In the genomic region with DNA sequence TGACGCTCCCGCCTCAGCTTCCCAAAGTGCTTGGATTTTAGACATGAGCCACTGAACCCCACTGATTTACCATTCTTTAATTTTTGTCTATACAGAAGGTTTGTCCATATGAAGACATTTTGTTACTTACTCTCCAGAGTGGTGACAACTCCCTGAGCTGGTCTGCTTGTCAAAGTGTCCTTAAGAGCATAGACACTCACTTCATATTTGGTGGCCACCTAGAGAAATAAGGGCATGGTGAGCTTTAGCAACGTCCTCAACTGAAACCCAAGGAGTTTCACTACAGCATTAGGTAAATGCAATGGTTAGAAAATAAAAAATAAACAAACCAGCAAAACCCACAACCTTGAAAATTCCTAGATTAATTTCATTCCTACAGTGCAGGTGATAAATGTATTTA, we compare ENCODE assay signal across 28 cellular contexts.
"Had no signal": no experiment of that assay in that cellular context is flagged by ENCODE, and none has a peak within 500 bp of the region (broad histone marks: within the 10 kb centered on the region; RNA-seq: fewer than 3 reads in every experiment).

No MANE protein-coding gene starts in this region.

- H3K4me1 ChIP-seq: ascending aorta, colonic mucosa, esophagus squamous epithelium had no signal

- H3K27me3 Mint-ChIP-seq: activated CD4-positive, alpha-beta memory T cell treated with anti-CD3 and anti-CD28 coated beads for 36 hours; activated CD4-positive, alpha-beta T cell treated with anti-CD3 and anti-CD28 coated beads for 36 hours; activated CD4-positive, alpha-beta T cell treated with anti-CD3 and anti-CD28 coated beads, Interleukin-2, amount 10 ng/mL, durations not matched to agents 24 days and 14 days; activated CD8-positive, alpha-beta memory T cell treated with anti-CD3 and anti-CD28 coated beads, Interleukin-2, amount 10 ng/mL, durations not matched to agents 7 days and 5 days; activated naive CD4-positive, alpha-beta T cell treated with anti-CD3 and anti-CD28 coated beads, Interleukin-2, amount 10 ng/mL, durations not matched to agents 7 days and 5 days; activated naive CD8-positive, alpha-beta T cell treated with anti-CD3 and anti-CD28 coated beads, Interleukin-2, amount 10 ng/mL, durations not matched to agents 7 days and 5 days had no signal

- H3K27ac Mint-ChIP-seq: activated CD4-positive, alpha-beta memory T cell treated with anti-CD3 and anti-CD28 coated beads for 36 hours; activated CD4-positive, alpha-beta T cell treated with anti-CD3 and anti-CD28 coated beads for 36 hours; activated CD4-positive, alpha-beta T cell treated with anti-CD3 and anti-CD28 coated beads, Interleukin-2, amount 10 ng/mL, durations not matched to agents 24 days and 14 days; activated CD8-positive, alpha-beta memory T cell treated with anti-CD3 and anti-CD28 coated beads, Interleukin-2, amount 10 ng/mL, durations not matched to agents 7 days and 5 days; activated CD8-positive, alpha-beta T cell treated with anti-CD3 and anti-CD28 coated beads, Interleukin-2, amount 10 ng/mL, durations not matched to agents 7 days and 5 days; activated naive CD4-positive, alpha-beta T cell treated with anti-CD3 and anti-CD28 coated beads, Interleukin-2, amount 10 ng/mL, durations not matched to agents 7 days and 5 days; activated naive CD4-positive, alpha-beta T cell treated with anti-CD3 and anti-CD28 coated beads, Interleukin-2, amount 50 U/mL, for 72 hours; activated naive CD8-positive, alpha-beta T cell treated with anti-CD3 and anti-CD28 coated beads, Interleukin-2, amount 10 ng/mL, durations not matched to agents 7 days and 5 days; activated T-helper 1 cell treated with anti-CD3 and anti-CD28 coated beads, Interleukin-12 subunit alpha, Interleukin-12 subunit beta, Interleukin-2, Interleukin-4 antibody, amounts not matched to agents 30 ng/mL and 10 ng/mL and 1 ng/mL, durations not matched to agents 14 hours and 24 hours and 36 hours; activated T-helper 2 cell treated with anti-CD3 and anti-CD28 coated beads, Interferon-gamma antibody, Interleukin-2, Interleukin-4, amounts not matched to agents 10 μg/mL and 5 μg/mL and 100 μg/mL, durations not matched to agents 14 hours and 24 hours and 36 hours had no signal

- H3K27ac ChIP-seq: ascending aorta, colonic mucosa, epithelial cell of prostate, esophagus squamous epithelium had no signal

- DNase-seq: activated CD4-positive, alpha-beta memory T cell treated with anti-CD3 and anti-CD28 coated beads for 36 hours; activated CD4-positive, alpha-beta T cell treated with anti-CD3 and anti-CD28 coated beads for 36 hours; activated CD4-positive, alpha-beta T cell treated with anti-CD3 and anti-CD28 coated beads, Interleukin-2, amount 10 ng/mL, durations not matched to agents 24 days and 14 days; activated CD4-positive, CD25-positive, alpha-beta regulatory T cell; activated CD4-positive, CD25-positive, alpha-beta regulatory T cell treated with anti-CD3 and anti-CD28 coated beads, Interleukin-2, amount 50 U/mL, for 72 hours; activated CD8-positive, alpha-beta memory T cell treated with anti-CD3 and anti-CD28 coated beads, Interleukin-2, amount 10 ng/mL, durations not matched to agents 7 days and 5 days; activated CD8-positive, alpha-beta memory T cell treated with anti-CD3 and anti-CD28 coated beads, Interleukin-2, amount 50 U/mL, for 4 hours; activated CD8-positive, alpha-beta T cell treated with anti-CD3 and anti-CD28 coated beads, Interleukin-2, amount 10 ng/mL, durations not matched to agents 7 days and 5 days; activated gamma-delta T cell; activated naive CD4-positive, alpha-beta T cell; activated naive CD4-positive, alpha-beta T cell treated with anti-CD3 and anti-CD28 coated beads, Interleukin-2, amount 10 ng/mL, durations not matched to agents 7 days and 5 days; activated naive CD8-positive, alpha-beta T cell treated with anti-CD3 and anti-CD28 coated beads, Interleukin-2, amount 10 ng/mL, durations not matched to agents 7 days and 5 days; activated T-cell treated with anti-CD3 and anti-CD28 coated beads, Interleukin-2, amount 50 U/mL, for 1 hour; activated T-cell treated with anti-CD3 and anti-CD28 coated beads, Interleukin-2, amount 50 U/mL, for 48 hours; caudate nucleus; colonic mucosa; effector CD8-positive, alpha-beta T cell; esophagus squamous epithelium; foreskin melanocyte; T-helper 2 cell had no signal

- H3K27me3 ChIP-seq: ascending aorta, colonic mucosa, esophagus squamous epithelium, gastroesophageal sphincter had no signal

- H3K36me3 ChIP-seq: colonic mucosa had no signal

- H3K4me3 Mint-ChIP-seq: activated CD4-positive, alpha-beta memory T cell treated with anti-CD3 and anti-CD28 coated beads for 36 hours; activated CD4-positive, alpha-beta T cell treated with anti-CD3 and anti-CD28 coated beads for 36 hours; activated CD4-positive, alpha-beta T cell treated with anti-CD3 and anti-CD28 coated beads, Interleukin-2, amount 10 ng/mL, durations not matched to agents 24 days and 14 days; activated CD8-positive, alpha-beta memory T cell treated with anti-CD3 and anti-CD28 coated beads, Interleukin-2, amount 10 ng/mL, durations not matched to agents 7 days and 5 days; activated CD8-positive, alpha-beta T cell treated with anti-CD3 and anti-CD28 coated beads, Interleukin-2, amount 10 ng/mL, durations not matched to agents 7 days and 5 days; activated naive CD4-positive, alpha-beta T cell treated with anti-CD3 and anti-CD28 coated beads, Interleukin-2, amount 10 ng/mL, durations not matched to agents 7 days and 5 days; activated naive CD8-positive, alpha-beta T cell treated with anti-CD3 and anti-CD28 coated beads, Interleukin-2, amount 10 ng/mL, durations not matched to agents 7 days and 5 days; activated T-helper 1 cell treated with anti-CD3 and anti-CD28 coated beads, Interleukin-12 subunit alpha, Interleukin-12 subunit beta, Interleukin-2, Interleukin-4 antibody, amounts not matched to agents 30 ng/mL and 10 ng/mL and 1 ng/mL, durations not matched to agents 14 hours and 24 hours and 36 hours had no signal

- H3K4me1 Mint-ChIP-seq: activated CD4-positive, alpha-beta T cell treated with anti-CD3 and anti-CD28 coated beads for 36 hours; activated CD4-positive, alpha-beta T cell treated with anti-CD3 and anti-CD28 coated beads, Interleukin-2, amount 10 ng/mL, durations not matched to agents 24 days and 14 days; activated CD8-positive, alpha-beta memory T cell treated with anti-CD3 and anti-CD28 coated beads, Interleukin-2, amount 10 ng/mL, durations not matched to agents 7 days and 5 days; activated naive CD4-positive, alpha-beta T cell treated with anti-CD3 and anti-CD28 coated beads, Interleukin-2, amount 10 ng/mL, durations not matched to agents 7 days and 5 days; activated naive CD8-positive, alpha-beta T cell treated with anti-CD3 and anti-CD28 coated beads, Interleukin-2, amount 10 ng/mL, durations not matched to agents 7 days and 5 days had no signal

- H3K9me3 ChIP-seq: ascending aorta, colonic mucosa, esophagus squamous epithelium, gastroesophageal sphincter had no signal

- FAIRE-seq: endometrium, endothelial cell of umbilical vein had no signal

- ATAC-seq: activated CD4-positive, alpha-beta T cell treated with anti-CD3 and anti-CD28 coated beads for 36 hours; activated CD8-positive, alpha-beta memory T cell treated with anti-CD3 and anti-CD28 coated beads, Interleukin-2, amount 10 ng/mL, durations not matched to agents 7 days and 5 days; activated CD8-positive, alpha-beta T cell treated with anti-CD3 and anti-CD28 coated beads, Interleukin-2, amount 10 ng/mL, durations not matched to agents 7 days and 5 days; activated naive CD4-positive, alpha-beta T cell treated with anti-CD3 and anti-CD28 coated beads, Interleukin-2, amount 50 U/mL, for 72 hours; gastroesophageal sphincter had no signal

- H3K9me3 Mint-ChIP-seq: activated CD4-positive, alpha-beta memory T cell treated with anti-CD3 and anti-CD28 coated beads for 36 hours; activated CD4-positive, alpha-beta T cell treated with anti-CD3 and anti-CD28 coated beads, Interleukin-2, amount 10 ng/mL, durations not matched to agents 24 days and 14 days; activated naive CD4-positive, alpha-beta T cell treated with anti-CD3 and anti-CD28 coated beads, Interleukin-2, amount 10 ng/mL, durations not matched to agents 7 days and 5 days; activated naive CD4-positive, alpha-beta T cell treated with anti-CD3 and anti-CD28 coated beads, Interleukin-2, amount 50 U/mL, for 72 hours; activated T-helper 2 cell treated with anti-CD3 and anti-CD28 coated beads, Interferon-gamma antibody, Interleukin-2, Interleukin-4, amounts not matched to agents 10 μg/mL and 5 μg/mL and 100 μg/mL, durations not matched to agents 14 hours and 24 hours and 36 hours had no signal

- H3K4me3 ChIP-seq: ascending aorta, colonic mucosa, esophagus squamous epithelium, gastroesophageal sphincter had no signal
